Comparison of ENCODE assay signal across 3 cellular contexts in the genomic region with DNA sequence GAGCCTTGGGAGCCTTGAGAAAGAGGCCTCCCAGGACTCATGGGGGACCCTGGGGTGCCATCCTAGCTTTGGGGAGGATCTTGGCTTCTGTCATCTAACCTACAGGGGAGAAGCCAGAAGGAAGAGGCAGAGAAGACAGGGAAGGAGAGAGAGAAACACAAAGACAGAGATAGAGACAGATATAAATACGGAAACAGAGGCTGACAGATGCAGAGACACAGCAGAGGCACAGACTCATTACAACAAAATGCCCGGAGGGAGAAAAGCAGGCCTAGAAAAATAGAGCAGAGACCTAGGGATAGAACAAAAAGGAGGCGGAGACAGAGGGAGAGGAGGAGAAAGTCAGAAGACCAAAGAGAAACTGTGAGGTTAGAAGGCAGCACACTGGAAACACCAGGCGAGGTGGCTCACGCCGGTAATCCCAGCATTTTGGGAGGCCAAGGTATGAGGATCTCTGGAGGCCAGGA.
TF ChIP-seq lines count a peak whose summit lies in the region.

No MANE protein-coding gene starts in this region.

TF ChIP-seq in liver, 16 proteins besides CTCF, POLR2A, EP300 and RAD21:
- no peak for TF ChIP-seq FOXA1 (IDR thresholded peaks at IDR 0.05)
- no peak for TF ChIP-seq HNF4G (IDR thresholded peaks at IDR 0.05)

TF ChIP-seq in HepG2, 621 proteins besides CTCF, POLR2A, EP300 and RAD21:
- TF ChIP-seq NRL (CRISPR knock-in tag; IDR thresholded peaks at IDR 0.05; ENCODE audit: borderline replicate concordance) (no peak), SMC3 (IDR thresholded peaks at IDR 0.05; ENCODE audit: low read length) (no peak), NFE2L2 (IDR thresholded peaks at IDR 0.05; ENCODE audit: low read length) (no peak), ISX (CRISPR knock-in tag; conservative IDR thresholded peaks at IDR 0.05) (no peak), ZNF333 (CRISPR knock-in tag; IDR thresholded peaks at IDR 0.05; ENCODE audit: borderline replicate concordance) (no peak), ZNF180 (CRISPR knock-in tag; IDR thresholded peaks at IDR 0.05; ENCODE audit: borderline replicate concordance, low read depth) (no peak), ZBTB7B (CRISPR knock-in tag; IDR thresholded peaks at IDR 0.05) (no peak), TOPORS (CRISPR knock-in tag; IDR thresholded peaks at IDR 0.05) (no peak), ZFP1 (CRISPR knock-in tag; IDR thresholded peaks at IDR 0.05) (no peak), ZNF337 (CRISPR knock-in tag; IDR thresholded peaks at IDR 0.05; ENCODE audit: borderline replicate concordance, low read depth) (no peak), ZKSCAN5 (CRISPR knock-in tag; IDR thresholded peaks at IDR 0.05) (no peak), ZFX (CRISPR knock-in tag; IDR thresholded peaks at IDR 0.05; ENCODE audit: low read depth) (no peak), ZNF577 (CRISPR knock-in tag; IDR thresholded peaks at IDR 0.05; ENCODE audit: borderline replicate concordance, low read depth) (no peak)
- TF ChIP-seq, protein P1, sequence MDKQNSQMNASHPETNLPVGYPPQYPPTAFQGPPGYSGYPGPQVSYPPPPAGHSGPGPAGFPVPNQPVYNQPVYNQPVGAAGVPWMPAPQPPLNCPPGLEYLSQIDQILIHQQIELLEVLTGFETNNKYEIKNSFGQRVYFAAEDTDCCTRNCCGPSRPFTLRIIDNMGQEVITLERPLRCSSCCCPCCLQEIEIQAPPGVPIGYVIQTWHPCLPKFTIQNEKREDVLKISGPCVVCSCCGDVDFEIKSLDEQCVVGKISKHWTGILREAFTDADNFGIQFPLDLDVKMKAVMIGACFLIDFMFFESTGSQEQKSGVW (CRISPR knock-in tag; IDR thresholded peaks at IDR 0.05; ENCODE audit: borderline replicate concordance), result no peak

TF ChIP-seq in endothelial cell of umbilical vein, 7 proteins besides CTCF, POLR2A, EP300 and RAD21:
- no peak for TF ChIP-seq JUN (IDR thresholded peaks at IDR 0.05; ENCODE audit: borderline replicate concordance, insufficient read depth, insufficient read length, low read depth)
- no peak for TF ChIP-seq MYC (IDR thresholded peaks at IDR 0.05; ENCODE audit: low read depth, low read length)
- TF ChIP-seq, protein P2, sequence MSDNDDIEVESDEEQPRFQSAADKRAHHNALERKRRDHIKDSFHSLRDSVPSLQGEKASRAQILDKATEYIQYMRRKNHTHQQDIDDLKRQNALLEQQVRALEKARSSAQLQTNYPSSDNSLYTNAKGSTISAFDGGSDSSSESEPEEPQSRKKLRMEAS (IDR thresholded peaks at IDR 0.05; ENCODE audit: insufficient read depth, insufficient read length), result no peak
- no peak for TF ChIP-seq EZH2 (IDR thresholded peaks at IDR 0.05; ENCODE audit: borderline replicate concordance, low read depth, low read length, severe bottlenecking)
